ENCODE assay signal across 16 cellular contexts in genomic region chr3:11560746-11561145, GRCh38.
DNase-seq lines count a peak whose midpoint lies in the region; ATAC-seq and TF ChIP-seq lines count a peak whose summit lies in the region.
"Had no signal": no experiment of that assay in that cellular context is flagged by ENCODE, and none has a peak within 500 bp of the region (broad histone marks: within the 10 kb centered on the region; RNA-seq: fewer than 3 reads in every experiment).

No MANE protein-coding gene starts in this region.

- H3K4me3 ChIP-seq in muscle layer of colon (ENCODE audit: low read depth in 1 of 2, low read length in 2 of 2): no peak overlapping the region
- H3K4me3 ChIP-seq in testis: no peak overlapping the region
- H3K4me3 ChIP-seq: pancreas had no signal

- peaks cover 25% of the 10 kb centered on the region for H3K36me3 Mint-ChIP-seq in activated CD8-positive, alpha-beta T cell treated with anti-CD3 and anti-CD28 coated beads for 36 hours (ENCODE audit: low read depth)
- H3K36me3 Mint-ChIP-seq in activated CD8-positive, alpha-beta T cell treated with anti-CD3 and anti-CD28 coated beads, Interleukin-2, amount 10 ng/mL, durations not matched to agents 7 days and 5 days (ENCODE audit: low read depth): peaks cover 29% of the 10 kb centered on the region

- ATAC-seq in activated CD8-positive, alpha-beta T cell treated with anti-CD3 and anti-CD28 coated beads for 36 hours: no peak
- ATAC-seq in activated CD8-positive, alpha-beta T cell treated with anti-CD3 and anti-CD28 coated beads, Interleukin-2, amount 10 ng/mL, durations not matched to agents 7 days and 5 days: no peak

- TF ChIP-seq POLR2A in testis (IDR thresholded peaks at IDR 0.05): no peak

- CTCF ChIA-PET in activated CD8-positive, alpha-beta T cell treated with anti-CD3 and anti-CD28 coated beads for 36 hours (lab: Charles Lee): no interaction called here
- CTCF ChIA-PET in activated CD8-positive, alpha-beta T cell treated with anti-CD3 and anti-CD28 coated beads, Interleukin-2, amount 10 ng/mL, durations not matched to agents 7 days and 5 days (lab: Charles Lee): interaction anchor here (1.1 kb wide), 1 partner anchor 91 kb away, joined by 3 read pairs; no protein-coding TSS in a partner anchor

- TF ChIP-seq CTCF in activated CD8-positive, alpha-beta T cell treated with anti-CD3 and anti-CD28 coated beads for 36 hours (IDR thresholded peaks at IDR 0.05): no peak
- TF ChIP-seq CTCF in testis (IDR thresholded peaks at IDR 0.05): no peak

- H3K4me1 ChIP-seq in muscle layer of colon (ENCODE audit: insufficient read depth, low read length) (peaks cover 55% of the 10 kb centered on the region), testis (peaks cover 39% of the 10 kb centered on the region)
- H3K4me1 ChIP-seq: pancreas had no signal

- DNase-seq in activated CD8-positive, alpha-beta T cell treated with anti-CD3 and anti-CD28 coated beads for 36 hours: no peak
- DNase-seq in activated CD8-positive, alpha-beta T cell treated with anti-CD3 and anti-CD28 coated beads, Interleukin-2, amount 10 ng/mL, durations not matched to agents 7 days and 5 days: no peak
- DNase-seq in testis: peak; percentile 42
- no peak for DNase-seq in effector CD8-positive, alpha-beta T cell (lab: John Stamatoyannopoulos, UW)
- no peak for DNase-seq in ACHN
- DNase-seq in T-helper 2 cell: no peak
- DNase-seq: 8988T; activated CD4-positive, CD25-positive, alpha-beta regulatory T cell; activated T-cell treated with anti-CD3 and anti-CD28 coated beads, Interleukin-2, amount 50 U/mL, for 48 hours; cerebellar nuclear complex; NCI-H1092 treated with DMSO at 0.1 percent for 48 hours; SHP77 treated with DMSO at 0.1 percent for 48 hours; stimulated activated CD4-positive, alpha-beta T cell treated with anti-CD3 and anti-CD28 coated beads, Interleukin-4, amount 100 ng/mL, for 4 hours had no signal

- in situ Hi-C loops in ACHN (cut with HindIII; ENCODE audit: low pct_ligation_motif_present, low pct_unique_long_range_greater_than_20kb, low sequenced_read_pairs): no loop called here

- WGBS in testis, 2 donors: 60 to 76% methylated on average over 12 of the region's 12 CpGs

- no peaks in the 10 kb centered on the region for H3K9me3 ChIP-seq in muscle layer of colon (ENCODE audit: low read length)
- H3K9me3 ChIP-seq in testis: no peaks in the 10 kb centered on the region
- H3K9me3 ChIP-seq: pancreas had no signal

- peaks cover 24% of the 10 kb centered on the region for H3K36me3 ChIP-seq in muscle layer of colon (ENCODE audit: insufficient read depth, low read length)
- no peaks in the 10 kb centered on the region for H3K36me3 ChIP-seq in testis (ENCODE audit: low read depth, missing control alignments)

- H3K27ac ChIP-seq in cingulate gyrus (ENCODE audit: low read depth, low read length) (peak overlapping the region; percentile 69), muscle layer of colon (ENCODE audit: low read depth, low read length) (peak overlapping the region; percentile 54), testis (peak overlapping the region; percentile 53 to 72)
- H3K27ac ChIP-seq: pancreas had no signal

- H3K4me3 Mint-ChIP-seq in activated CD8-positive, alpha-beta T cell treated with anti-CD3 and anti-CD28 coated beads for 36 hours: no peak overlapping the region
- H3K4me3 Mint-ChIP-seq in activated CD8-positive, alpha-beta T cell treated with anti-CD3 and anti-CD28 coated beads, Interleukin-2, amount 10 ng/mL, durations not matched to agents 7 days and 5 days: no peak overlapping the region

- POLR2A ChIA-PET in activated CD8-positive, alpha-beta T cell treated with anti-CD3 and anti-CD28 coated beads for 36 hours (lab: Charles Lee): interaction anchor here (0.6 kb wide), 1 partner anchor 47 kb away, joined by 3 read pairs; no protein-coding TSS in a partner anchor
- POLR2A ChIA-PET in activated CD8-positive, alpha-beta T cell treated with anti-CD3 and anti-CD28 coated beads, Interleukin-2, amount 10 ng/mL, durations not matched to agents 7 days and 5 days (lab: Charles Lee): no interaction called here

- H3K9me3 Mint-ChIP-seq in activated CD8-positive, alpha-beta T cell treated with anti-CD3 and anti-CD28 coated beads for 36 hours: no peaks in the 10 kb centered on the region
- H3K9me3 Mint-ChIP-seq in activated CD8-positive, alpha-beta T cell treated with anti-CD3 and anti-CD28 coated beads, Interleukin-2, amount 10 ng/mL, durations not matched to agents 7 days and 5 days (ENCODE audit: insufficient read depth): no peaks in the 10 kb centered on the region

- no peaks in the 10 kb centered on the region for H3K27me3 Mint-ChIP-seq in activated CD8-positive, alpha-beta T cell treated with anti-CD3 and anti-CD28 coated beads for 36 hours
- H3K27me3 Mint-ChIP-seq in activated CD8-positive, alpha-beta T cell treated with anti-CD3 and anti-CD28 coated beads, Interleukin-2, amount 10 ng/mL, durations not matched to agents 7 days and 5 days (ENCODE audit: low read depth): no peaks in the 10 kb centered on the region

- H3K4me1 Mint-ChIP-seq in activated CD8-positive, alpha-beta T cell treated with anti-CD3 and anti-CD28 coated beads for 36 hours (ENCODE audit: low read depth): peaks cover 15% of the 10 kb centered on the region
- H3K4me1 Mint-ChIP-seq in activated CD8-positive, alpha-beta T cell treated with anti-CD3 and anti-CD28 coated beads, Interleukin-2, amount 10 ng/mL, durations not matched to agents 7 days and 5 days (ENCODE audit: low read depth): peaks cover 4% of the 10 kb centered on the region

- peak overlapping the region; percentile 25 for H3K27ac Mint-ChIP-seq in activated CD8-positive, alpha-beta T cell treated with anti-CD3 and anti-CD28 coated beads for 36 hours
- H3K27ac Mint-ChIP-seq in activated CD8-positive, alpha-beta T cell treated with anti-CD3 and anti-CD28 coated beads, Interleukin-2, amount 10 ng/mL, durations not matched to agents 7 days and 5 days: no peak overlapping the region

- no peak overlapping the region for H3K9ac ChIP-seq in muscle layer of colon (ENCODE audit: low read length)

- intact Hi-C loops in activated CD8-positive, alpha-beta T cell treated with anti-CD3 and anti-CD28 coated beads for 36 hours (cut with micrococcal nuclease): no loop called here
- intact Hi-C loops in testis (cut with DNase I; ENCODE audit: low total_unique reads): no loop called here

- no peaks in the 10 kb centered on the region for H3K27me3 ChIP-seq in muscle layer of colon (ENCODE audit: control insufficient read depth in 1 of 2, insufficient read depth in 2 of 2, low read length in 2 of 2)
- H3K27me3 ChIP-seq in testis: no peaks in the 10 kb centered on the region
- H3K27me3 ChIP-seq: pancreas had no signal
